In genomic region chr4:185020863-185021761, GRCh38 we compare ENCODE assay signal across 17 cellular contexts. TPM values are rescaled to one million over a fixed set of nuclear protein-coding genes. Genes with fewer than 3 reads are reported as not detected.
DNase-seq lines count a peak whose midpoint lies in the region; ATAC-seq and TF ChIP-seq lines count a peak whose summit lies in the region.
"Had no signal": no experiment of that assay in that cellular context is flagged by ENCODE, and none has a peak within 500 bp of the region (broad histone marks: within the 10 kb centered on the region; RNA-seq: fewer than 3 reads in every experiment).

No MANE protein-coding gene starts in this region.

- peaks cover 40% of the 10 kb centered on the region for H3K27me3 Mint-ChIP-seq in Caco-2 (ENCODE audit: insufficient read depth, unreplicated experiment)
- H3K27me3 Mint-ChIP-seq in H9 (ENCODE audit: low read depth) = peaks cover 100% of the 10 kb centered on the region
- H3K27me3 Mint-ChIP-seq in neural crest cell (ENCODE audit: low read depth) = peaks cover 100% of the 10 kb centered on the region

- TF ChIP-seq CTCF in Caco-2 (IDR thresholded peaks at IDR 0.05; ENCODE audit: insufficient read depth in 1 of 2, low read depth in 1 of 2, low read length in 1 of 2, severe bottlenecking in 1 of 2, unreplicated experiment in 1 of 2) = no peak
- no peak for TF ChIP-seq CTCF in H9 (conservative IDR thresholded peaks at IDR 0.05)
- TF ChIP-seq CTCF in neural crest cell (conservative IDR thresholded peaks at IDR 0.05) = no peak
- no peak for TF ChIP-seq CTCF in lower leg skin (IDR thresholded peaks at IDR 0.05)
- no peak for TF ChIP-seq CTCF in smooth muscle cell (IDR thresholded peaks at IDR 0.05; ENCODE audit: borderline replicate concordance, insufficient read depth, poor library complexity, severe bottlenecking)

- DNase-seq in Caco-2 (no peak), H9 (no peak), neural crest cell (ENCODE audit: low read depth, low spot score) (no peak), lower leg skin (ENCODE audit: low spot score in 2 of 2) (no peak), cerebellar cortex (ENCODE audit: low spot score) (no peak), smooth muscle cell (lab: John Stamatoyannopoulos, UW; ENCODE audit: unreplicated experiment) (no peak)
- DNase-seq: GF-D8, NCI-H1694, OCI-M1, right cardiac atrium had no signal

- H2AFZ ChIP-seq in H9 (ENCODE audit: low read length) = no peak overlapping the region
- H2AFZ ChIP-seq in smooth muscle cell (ENCODE audit: low read depth) = no peak overlapping the region

- POLR2A ChIA-PET in Caco-2 (lab: Charles Lee) = no interaction called here

- BruUV-seq in Caco-2 (replicated peaks; lab: Mats Ljungman, UMichigan) = no TSS peak

- H3K27ac ChIP-seq in H9 (ENCODE audit: insufficient read length, low read depth, low read length) (no peak overlapping the region), ectodermal cell (ENCODE audit: insufficient read depth, low read depth, low read length, poor library complexity, severe bottlenecking) (no peak overlapping the region), smooth muscle cell (ENCODE audit: low read depth) (no peak overlapping the region)

- peaks cover 7% of the 10 kb centered on the region; the same call in 1 of the 2 replicates for H3K4me1 ChIP-seq in Caco-2
- H3K4me1 ChIP-seq in H9 (ENCODE audit: insufficient read depth, low read length) = no peaks in the 10 kb centered on the region
- peaks cover 50% of the 10 kb centered on the region for H3K4me1 ChIP-seq in ectodermal cell (ENCODE audit: control insufficient read depth, insufficient read depth, low read length)
- H3K4me1 ChIP-seq in smooth muscle cell (ENCODE audit: low read depth) = peaks cover 42% of the 10 kb centered on the region

- no peaks in the 10 kb centered on the region for H3F3A ChIP-seq in smooth muscle cell (ENCODE audit: low read depth)

- H3K36me3 Mint-ChIP-seq in Caco-2 (ENCODE audit: insufficient read depth, unreplicated experiment) = peaks cover 7% of the 10 kb centered on the region
- H3K36me3 Mint-ChIP-seq in H9 (ENCODE audit: insufficient read depth in 1 of 3, low read depth in 3 of 3) = no peaks in the 10 kb centered on the region
- H3K36me3 Mint-ChIP-seq in neural crest cell (ENCODE audit: low read depth) = no peaks in the 10 kb centered on the region
- H3K36me3 Mint-ChIP-seq: memory B cell had no signal

- H3K27ac Mint-ChIP-seq in Caco-2 (ENCODE audit: unreplicated experiment) = no peak overlapping the region
- H3K27ac Mint-ChIP-seq in H9 = no peak overlapping the region
- H3K27ac Mint-ChIP-seq in neural crest cell (ENCODE audit: unreplicated experiment) = no peak overlapping the region
- H3K27ac Mint-ChIP-seq: activated T-helper 17 cell treated with anti-CD3 and anti-CD28 coated beads, Interleukin-2, amount 50 U/mL, for 72 hours; memory B cell had no signal

- no peak overlapping the region for H2BK20ac ChIP-seq in H9 (ENCODE audit: low read depth, low read length, poor library complexity, severe bottlenecking)

- H3K79me1 ChIP-seq in H9 (ENCODE audit: insufficient read depth, low read depth, low read length, poor library complexity, severe bottlenecking) = no peaks in the 10 kb centered on the region

- H3K4me1 Mint-ChIP-seq in Caco-2 (ENCODE audit: low read depth, unreplicated experiment) = peaks cover 6% of the 10 kb centered on the region
- H3K4me1 Mint-ChIP-seq in H9 = peaks cover 34 to 52% of the 10 kb centered on the region in 2 experiments
- H3K4me1 Mint-ChIP-seq in neural crest cell = peaks cover 27% of the 10 kb centered on the region
- H3K4me1 Mint-ChIP-seq: activated T-helper 17 cell treated with anti-CD3 and anti-CD28 coated beads, Interleukin-2, amount 50 U/mL, for 72 hours had no signal

- peaks cover 18% of the 10 kb centered on the region for H3K23me2 ChIP-seq in H9 (ENCODE audit: insufficient read length, low read depth, low read length, poor library complexity, severe bottlenecking)

- H2BK5ac ChIP-seq in H9 (ENCODE audit: insufficient read length, low read length) = no peak overlapping the region

- H3K4me2 ChIP-seq in H9 (ENCODE audit: insufficient read depth, insufficient read length, low read length) = peak overlapping the region; percentile 72
- H3K4me2 ChIP-seq in smooth muscle cell = no peak overlapping the region

- no peak for ATAC-seq in GM18858 (IDR thresholded peaks at IDR 0.05; ENCODE audit: unreplicated experiment)
- ATAC-seq: activated T-helper 17 cell treated with anti-CD3 and anti-CD28 coated beads, Interleukin-2, amount 50 U/mL, for 72 hours had no signal

- H2BK120ac ChIP-seq in H9 (ENCODE audit: low read depth, low read length, poor library complexity, severe bottlenecking) = no peak overlapping the region

- H2AK5ac ChIP-seq in H9 (ENCODE audit: insufficient read length, low read length) = no peak overlapping the region

- H3K4me3 Mint-ChIP-seq in Caco-2 (ENCODE audit: unreplicated experiment) (peak overlapping the region; percentile 76), H9 (peak overlapping the region; percentile 42 to 73), neural crest cell (peak overlapping the region; percentile 49)
- H3K4me3 Mint-ChIP-seq: activated T-helper 17 cell treated with anti-CD3 and anti-CD28 coated beads, Interleukin-2, amount 50 U/mL, for 72 hours; memory B cell had no signal

- H4K8ac ChIP-seq in H9 (replicated peaks; ENCODE audit: insufficient read length, low read depth, low read length) = no peak overlapping the region

- H3T11ph ChIP-seq in H9 (ENCODE audit: low read length) = no peak overlapping the region

- H4K91ac ChIP-seq in H9 (ENCODE audit: insufficient read length, low read depth, low read length) = no peak overlapping the region

- H3K4me3 ChIP-seq in Caco-2 (ENCODE audit: low read depth, low read length) (no peak overlapping the region), ectodermal cell (ENCODE audit: insufficient read depth, low read depth, low read length) (peak overlapping the region; percentile 12), lower leg skin (ENCODE audit: low read depth, poor library complexity, severe bottlenecking) (no peak overlapping the region), smooth muscle cell (no peak overlapping the region)

- H3K9me3 ChIP-seq in Caco-2 = no peaks in the 10 kb centered on the region
- no peaks in the 10 kb centered on the region for H3K9me3 ChIP-seq in H9 (ENCODE audit: control insufficient read depth, low read depth, low read length)
- no peaks in the 10 kb centered on the region for H3K9me3 ChIP-seq in ectodermal cell (ENCODE audit: control insufficient read depth, low read length)
- no peaks in the 10 kb centered on the region for H3K9me3 ChIP-seq in smooth muscle cell (replicated peaks; ENCODE audit: low read depth)

- no peaks in the 10 kb centered on the region for H3K9me3 Mint-ChIP-seq in Caco-2 (ENCODE audit: unreplicated experiment)
- H3K9me3 Mint-ChIP-seq in H9 = peaks cover 0 to 8% of the 10 kb centered on the region in 2 experiments; a peak in 4 of 5 replicates
- no peaks in the 10 kb centered on the region for H3K9me3 Mint-ChIP-seq in neural crest cell
- H3K9me3 Mint-ChIP-seq: activated T-helper 17 cell treated with anti-CD3 and anti-CD28 coated beads, Interleukin-2, amount 50 U/mL, for 72 hours; memory B cell had no signal

- H4K20me1 ChIP-seq in H9 (ENCODE audit: control insufficient read depth, insufficient read depth, insufficient read length) = no peaks in the 10 kb centered on the region
- H4K20me1 ChIP-seq in smooth muscle cell (ENCODE audit: low read depth) = no peaks in the 10 kb centered on the region

- CTCF ChIA-PET in Caco-2 (lab: Charles Lee) = no interaction called here

- no peak overlapping the region for H3K14ac ChIP-seq in H9 (ENCODE audit: insufficient read depth, low read length)

- H3K4ac ChIP-seq in H9 (ENCODE audit: low read depth, low read length) = no peak overlapping the region

- WGBS in H9 (ENCODE audit: extremely low coverage, insufficient read length, low lambda C conversion rate) = no CpG with 5 or more reads among the region's 55 CpGs
- WGBS in ectodermal cell, 2 experiments = 1% methylated on average over 54 to 55 of the region's 55 CpGs
- 2 to 4% methylated on average over 54 to 55 of the region's 55 CpGs for WGBS in lower leg skin, 2 donors
- WGBS in smooth muscle cell (ENCODE audit: low lambda C conversion rate) = 4% methylated on average over 55 of the region's 55 CpGs

- H3K9ac ChIP-seq in H9 (ENCODE audit: extremely low read depth, insufficient read length, low read length) (no peak overlapping the region), smooth muscle cell (ENCODE audit: low read depth) (no peak overlapping the region)

- no peak overlapping the region for H2BK12ac ChIP-seq in H9 (ENCODE audit: insufficient read length, low read depth, low read length)

- H3K27me3 ChIP-seq in Caco-2 (replicated peaks; ENCODE audit: control insufficient read depth, insufficient read depth, low read length) = peaks cover 2% of the 10 kb centered on the region
- H3K27me3 ChIP-seq in H9 (ENCODE audit: insufficient read depth, low read length) = peaks cover 96% of the 10 kb centered on the region
- H3K27me3 ChIP-seq in ectodermal cell (ENCODE audit: control insufficient read depth, insufficient read depth, low read length, poor library complexity, severe bottlenecking) = peaks cover 100% of the 10 kb centered on the region
- peaks cover 100% of the 10 kb centered on the region for H3K27me3 ChIP-seq in smooth muscle cell (ENCODE audit: low read depth)

- intact Hi-C loops in Caco-2 (cut with micrococcal nuclease; ENCODE audit: unreplicated experiment) (no loop called here), lower leg skin (cut with DNase I; ENCODE audit: low total_unique reads) (loop anchor here (10.0 kb wide), 1 partner anchor 94 kb away; no protein-coding TSS in a partner anchor)

- H3K56ac ChIP-seq in H9 (ENCODE audit: insufficient read length, low read depth, low read length) = no peak overlapping the region

- H3K36me3 ChIP-seq in Caco-2 (ENCODE audit: control insufficient read depth, insufficient read depth, low read length) (no peaks in the 10 kb centered on the region), ectodermal cell (ENCODE audit: control insufficient read depth, insufficient read depth, low read length) (no peaks in the 10 kb centered on the region), smooth muscle cell (ENCODE audit: low read depth) (no peaks in the 10 kb centered on the region)

- no peak overlapping the region for H4K5ac ChIP-seq in H9 (ENCODE audit: insufficient read length, low read depth, low read length)

- no peak overlapping the region for H3K23ac ChIP-seq in H9 (ENCODE audit: insufficient read length, low read depth, low read length)

- no peak for TF ChIP-seq POLR2A in lower leg skin (IDR thresholded peaks at IDR 0.05)

- H3K18ac ChIP-seq in H9 (ENCODE audit: insufficient read length, low read depth, low read length) = no peak overlapping the region

- H3K79me2 ChIP-seq in H9 (ENCODE audit: insufficient read depth, low read length) = no peaks in the 10 kb centered on the region
- H3K79me2 ChIP-seq in smooth muscle cell (ENCODE audit: low read depth) = no peaks in the 10 kb centered on the region

- H2BK15ac ChIP-seq in H9 (ENCODE audit: low read depth, low read length) = no peak overlapping the region

RNA-seq across cellular contexts. Expression of gene HELT, which starts 2.8 kb away (rescaled TPM):
- total RNA-seq in Caco-2 (2022) (not detected in 2 replicates), H9 (2021) (not detected in 2 replicates), neural crest cell (not detected in 2 replicates), lower leg skin (1 to 10 TPM in 3 of 4 donors, under 1 TPM in 1; 0.34 to 8.7 (median 2.2) TPM), smooth muscle cell (not detected in 2 replicates)
- polyA plus RNA-seq in ectodermal cell (2013, experiment 1 of 4) = 0.43 TPM
- 0.41 TPM for polyA plus RNA-seq in ectodermal cell (2013, experiment 2 of 4)
- 0.37 TPM for polyA plus RNA-seq in ectodermal cell (2013, experiment 3 of 4)
- polyA plus RNA-seq in ectodermal cell (2013, experiment 4 of 4) = 0.97 TPM
- polyA plus RNA-seq in smooth muscle cell = not detected in 2 replicates
- total RNA-seq: activated T-helper 17 cell treated with anti-CD3 and anti-CD28 coated beads, Interleukin-2, amount 50 U/mL, for 72 hours; chondrocyte; frontal cortex; right cardiac atrium; temporal lobe had no signal
- polyA plus RNA-seq: right cardiac atrium had no signal
